Comparison of ENCODE assay signal across 10 cellular contexts in genomic region chr11:129694966-129695365, GRCh38.
DNase-seq lines count a peak whose midpoint lies in the region; ATAC-seq and TF ChIP-seq lines count a peak whose summit lies in the region.
"Had no signal": no experiment of that assay in that cellular context is flagged by ENCODE, and none has a peak within 500 bp of the region (broad histone marks: within the 10 kb centered on the region; RNA-seq: fewer than 3 reads in every experiment).

No MANE protein-coding gene starts in this region.

- no peak overlapping the region for H3K4me2 ChIP-seq in PC-3 (ENCODE audit: low read length)

- ATAC-seq in PC-3 = peak; percentile 25
- no peak for ATAC-seq in central memory CD8-positive, alpha-beta T cell (replicated peaks; ENCODE audit: extremely low read depth, poor library complexity, severe bottlenecking)
- ATAC-seq in GM18858 (IDR thresholded peaks at IDR 0.05; ENCODE audit: unreplicated experiment) = no peak

- no peaks in the 10 kb centered on the region for H3K9me3 ChIP-seq in PC-3 (ENCODE audit: low read length)
- H3K9me3 ChIP-seq: SJCRH30 had no signal

- H2AFZ ChIP-seq in PC-3 (ENCODE audit: low read length) = no peak overlapping the region

- H3K27me3 ChIP-seq in PC-3 (ENCODE audit: low read length) = 0 out of 2 replicates have a peak, but pooled peaks cover 4% of the 10 kb centered on the region
- H3K27me3 ChIP-seq: SJCRH30 had no signal

- no peak for TF ChIP-seq CTCF in PC-3 (conservative IDR thresholded peaks at IDR 0.05; ENCODE audit: low read depth, low read length)

- H3K27ac ChIP-seq in PC-3 (ENCODE audit: low read length) = no peak overlapping the region
- H3K27ac ChIP-seq: SJCRH30 had no signal

- H3K9me3 Mint-ChIP-seq in activated naive CD4-positive, alpha-beta T cell treated with anti-CD3 and anti-CD28 coated beads for 36 hours = no peaks in the 10 kb centered on the region
- H3K9me3 Mint-ChIP-seq in central memory CD8-positive, alpha-beta T cell = no peaks in the 10 kb centered on the region
- H3K9me3 Mint-ChIP-seq in activated CD4-positive, alpha-beta T cell treated with anti-CD3 and anti-CD28 coated beads, Interleukin-2, amount 10 ng/mL, durations not matched to agents 24 days and 14 days = no peaks in the 10 kb centered on the region
- H3K9me3 Mint-ChIP-seq: nephron had no signal

- no peaks in the 10 kb centered on the region for H3F3A ChIP-seq in PC-3 (ENCODE audit: low read length, unreplicated experiment)

- DNase-seq in activated naive CD4-positive, alpha-beta T cell treated with anti-CD3 and anti-CD28 coated beads for 36 hours = no peak
- no peak for DNase-seq in activated naive CD4-positive, alpha-beta T cell treated with Interleukin-2 at 50 U/mL for 16 hours
- peak; percentile 20 for DNase-seq in PC-3
- no peak for DNase-seq in central memory CD8-positive, alpha-beta T cell (ENCODE audit: low spot score in 2 of 2)
- peak; percentile 24 for DNase-seq in pulmonary artery endothelial cell (ENCODE audit: low read depth, low spot score)
- DNase-seq in activated CD4-positive, alpha-beta T cell treated with anti-CD3 and anti-CD28 coated beads, Interleukin-2, amount 10 ng/mL, durations not matched to agents 24 days and 14 days = no peak
- no peak for DNase-seq in COLO829 (ENCODE audit: low spot score)

- no peaks in the 10 kb centered on the region for H3K9me2 ChIP-seq in PC-3 (replicated peaks; ENCODE audit: low read length)

- no peaks in the 10 kb centered on the region for H3K27me3 Mint-ChIP-seq in activated naive CD4-positive, alpha-beta T cell treated with anti-CD3 and anti-CD28 coated beads for 36 hours (ENCODE audit: low read depth)
- peaks cover 62% of the 10 kb centered on the region for H3K27me3 Mint-ChIP-seq in central memory CD8-positive, alpha-beta T cell
- peaks cover 3% of the 10 kb centered on the region for H3K27me3 Mint-ChIP-seq in activated CD4-positive, alpha-beta T cell treated with anti-CD3 and anti-CD28 coated beads, Interleukin-2, amount 10 ng/mL, durations not matched to agents 24 days and 14 days

- no peaks in the 10 kb centered on the region for H3K36me3 Mint-ChIP-seq in activated naive CD4-positive, alpha-beta T cell treated with anti-CD3 and anti-CD28 coated beads for 36 hours (ENCODE audit: low read depth)
- H3K36me3 Mint-ChIP-seq in central memory CD8-positive, alpha-beta T cell (ENCODE audit: insufficient read depth) = no peaks in the 10 kb centered on the region
- H3K36me3 Mint-ChIP-seq in activated CD4-positive, alpha-beta T cell treated with anti-CD3 and anti-CD28 coated beads, Interleukin-2, amount 10 ng/mL, durations not matched to agents 24 days and 14 days (ENCODE audit: low read depth) = no peaks in the 10 kb centered on the region

- H3K27ac Mint-ChIP-seq in activated naive CD4-positive, alpha-beta T cell treated with anti-CD3 and anti-CD28 coated beads for 36 hours = no peak overlapping the region
- H3K27ac Mint-ChIP-seq in central memory CD8-positive, alpha-beta T cell (ENCODE audit: low read depth) = no peak overlapping the region
- no peak overlapping the region for H3K27ac Mint-ChIP-seq in activated CD4-positive, alpha-beta T cell treated with anti-CD3 and anti-CD28 coated beads, Interleukin-2, amount 10 ng/mL, durations not matched to agents 24 days and 14 days
- H3K27ac Mint-ChIP-seq: nephron had no signal

- H3K4me3 ChIP-seq in PC-3 (ENCODE audit: low read length) = no peak overlapping the region
- H3K4me3 ChIP-seq: SJCRH30 had no signal

- H3K79me2 ChIP-seq in PC-3 (ENCODE audit: low read length) = no peaks in the 10 kb centered on the region

- intact Hi-C loops in activated naive CD4-positive, alpha-beta T cell treated with anti-CD3 and anti-CD28 coated beads for 36 hours (cut with micrococcal nuclease) = loop anchor here (1.0 to 5.0 kb wide), 3 partner anchors 56 to 319 kb away; no protein-coding TSS in a partner anchor
- intact Hi-C loops in PC-3 (cut with micrococcal nuclease) = loop anchor here (5.0 kb wide), 2 partner anchors 133 to 333 kb away; no protein-coding TSS in a partner anchor
- intact Hi-C loops in activated CD4-positive, alpha-beta T cell treated with anti-CD3 and anti-CD28 coated beads, Interleukin-2, amount 10 ng/mL, durations not matched to agents 24 days and 14 days (cut with micrococcal nuclease) = loop anchor here (2.0 kb wide), 2 partner anchors 56 to 318 kb away; no protein-coding TSS in a partner anchor

- CTCF ChIA-PET in activated naive CD4-positive, alpha-beta T cell treated with anti-CD3 and anti-CD28 coated beads for 36 hours (lab: Charles Lee) = interaction anchor here (0.6 to 3.3 kb wide), 24 partner anchors 16 to 333 kb away, joined by 3 to 31 read pairs (median 4); partner anchors contain the start of gene BARX2
- CTCF ChIA-PET in PC-3 (lab: Charles Lee) = no interaction called here

- peak overlapping the region; percentile 71 for H3K4me3 Mint-ChIP-seq in activated naive CD4-positive, alpha-beta T cell treated with anti-CD3 and anti-CD28 coated beads for 36 hours
- H3K4me3 Mint-ChIP-seq in central memory CD8-positive, alpha-beta T cell = peak overlapping the region; percentile 75
- H3K4me3 Mint-ChIP-seq in activated CD4-positive, alpha-beta T cell treated with anti-CD3 and anti-CD28 coated beads, Interleukin-2, amount 10 ng/mL, durations not matched to agents 24 days and 14 days = no peak overlapping the region

- no peaks in the 10 kb centered on the region for H4K20me1 ChIP-seq in PC-3 (ENCODE audit: low read length)

- no TSS peak for BruUV-seq in PC-3 (replicated peaks; lab: Mats Ljungman, UMichigan)

- peaks cover 12% of the 10 kb centered on the region for H3K4me1 Mint-ChIP-seq in activated naive CD4-positive, alpha-beta T cell treated with anti-CD3 and anti-CD28 coated beads for 36 hours (ENCODE audit: low read depth)
- peaks cover 6% of the 10 kb centered on the region for H3K4me1 Mint-ChIP-seq in central memory CD8-positive, alpha-beta T cell
- H3K4me1 Mint-ChIP-seq in activated CD4-positive, alpha-beta T cell treated with anti-CD3 and anti-CD28 coated beads, Interleukin-2, amount 10 ng/mL, durations not matched to agents 24 days and 14 days = peaks cover 6% of the 10 kb centered on the region

- POLR2A ChIA-PET in PC-3 (lab: Charles Lee; ENCODE audit: unreplicated experiment) = no interaction called here

- no peaks in the 10 kb centered on the region for H3K4me1 ChIP-seq in PC-3 (ENCODE audit: insufficient read depth, low read length)
- H3K4me1 ChIP-seq: SJCRH30 had no signal

- no peaks in the 10 kb centered on the region for H3K36me3 ChIP-seq in PC-3 (ENCODE audit: low read depth, low read length)
- H3K36me3 ChIP-seq: SJCRH30 had no signal

- no peak overlapping the region for H3K9ac ChIP-seq in PC-3 (ENCODE audit: low read length)

Comparison
In these comparisons a context has a peak if more than half of its experiments do, and no peak if none do; other contexts are left out.
1. DNase-seq: peak in PC-3 (single experiment) and pulmonary artery endothelial cell (single experiment); none in activated naive CD4-positive, alpha-beta T cell treated with anti-CD3 and anti-CD28 coated beads for 36 hours (single experiment), activated naive CD4-positive, alpha-beta T cell treated with Interleukin-2 at 50 U/mL for 16 hours (single experiment), central memory CD8-positive, alpha-beta T cell (0 of 2), activated CD4-positive, alpha-beta T cell treated with anti-CD3 and anti-CD28 coated beads, Interleukin-2, amount 10 ng/mL, durations not matched to agents 24 days and 14 days (single experiment) and COLO829 (single experiment).